In the genomic region with DNA sequence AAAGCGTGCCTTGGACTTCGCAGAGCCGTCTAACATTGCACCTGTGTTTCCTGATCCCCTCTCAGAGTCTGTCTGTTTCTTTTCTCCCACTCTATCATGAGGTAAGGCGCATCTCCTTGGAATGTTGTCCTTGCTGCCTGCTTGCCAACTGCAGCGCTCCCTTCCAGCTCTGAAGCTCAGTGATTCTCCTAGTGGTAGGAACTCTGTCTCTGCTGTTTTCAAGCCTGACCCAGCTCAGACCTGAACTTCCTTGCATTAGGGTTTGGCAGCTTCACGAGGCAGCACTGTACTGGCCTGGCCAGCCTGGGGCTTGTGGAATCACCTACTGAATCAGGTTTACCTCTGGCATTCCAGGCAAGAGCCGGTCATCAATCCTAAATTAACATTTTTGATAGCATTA, we compare ENCODE assay signal across 10 cellular contexts.
DNase-seq lines count a peak whose midpoint lies in the region; ATAC-seq, FAIRE-seq and TF ChIP-seq lines count a peak whose summit lies in the region.
"Had no signal": no experiment of that assay in that cellular context is flagged by ENCODE, and none has a peak within 500 bp of the region (broad histone marks: within the 10 kb centered on the region; RNA-seq: fewer than 3 reads in every experiment).

No MANE protein-coding gene starts in this region.

- H3K27me3 ChIP-seq in MG63 (no peaks in the 10 kb centered on the region), esophagus squamous epithelium (no peaks in the 10 kb centered on the region)

- no peak for TF ChIP-seq POLR2A in esophagus squamous epithelium (IDR thresholded peaks at IDR 0.05)

- H3K36me3 ChIP-seq in MG63 (peaks cover 24% of the 10 kb centered on the region), esophagus squamous epithelium (no peaks in the 10 kb centered on the region)

- WGBS in esophagus squamous epithelium, 2 donors = 63% methylated on average over 7 of the region's 7 CpGs

- no peak overlapping the region for H3K27ac Mint-ChIP-seq in Calu3 (ENCODE audit: unreplicated experiment)
- H3K27ac Mint-ChIP-seq in activated naive CD4-positive, alpha-beta T cell treated with anti-CD3 and anti-CD28 coated beads, Interleukin-2, amount 10 ng/mL, durations not matched to agents 7 days and 5 days = no peak overlapping the region
- no peak overlapping the region for H3K27ac Mint-ChIP-seq in T-cell
- H3K27ac Mint-ChIP-seq: naive B cell had no signal

- no peak overlapping the region for H3K4me3 ChIP-seq in MG63
- no peak overlapping the region for H3K4me3 ChIP-seq in esophagus squamous epithelium

- DNase-seq in Calu3 (peak; percentile 41), MG63 (peak; percentile 40), esophagus squamous epithelium (lab: John Stamatoyannopoulos, UW) (no peak), omental fat pad (ENCODE audit: low spot score) (no peak), GM19239 (ENCODE audit: insufficient read length, low spot score) (no peak), T-cell (no peak)
- no peak for DNase-seq in activated naive CD4-positive, alpha-beta T cell treated with anti-CD3 and anti-CD28 coated beads, Interleukin-2, amount 10 ng/mL, durations not matched to agents 7 days and 5 days
- DNase-seq in activated CD4-positive, alpha-beta T cell treated with anti-CD3 and anti-CD28 coated beads, Interleukin-2, amount 50 U/mL, for 4 hours = no peak
- DNase-seq: GDM1, naive B cell had no signal

- no peaks in the 10 kb centered on the region for H3K9me3 Mint-ChIP-seq in Calu3 (ENCODE audit: low read depth, unreplicated experiment)
- H3K9me3 Mint-ChIP-seq in activated naive CD4-positive, alpha-beta T cell treated with anti-CD3 and anti-CD28 coated beads, Interleukin-2, amount 10 ng/mL, durations not matched to agents 7 days and 5 days = no peaks in the 10 kb centered on the region
- H3K9me3 Mint-ChIP-seq in T-cell = no peaks in the 10 kb centered on the region

- no TSS peak for BruUV-seq in Calu3 (replicated peaks; lab: Mats Ljungman, UMichigan)

- TF ChIP-seq CTCF in Calu3 (IDR thresholded peaks at IDR 0.05; ENCODE audit: unreplicated experiment) = peak; percentile 38
- peak in 4 of 6 experiments; percentile 35 to 47 (median 37) for TF ChIP-seq CTCF in esophagus squamous epithelium (IDR thresholded peaks at IDR 0.05)
- TF ChIP-seq CTCF in omental fat pad (IDR thresholded peaks at IDR 0.05) = no peak

- H3K4me1 Mint-ChIP-seq in Calu3 (ENCODE audit: low read depth, unreplicated experiment) = peaks cover 14% of the 10 kb centered on the region
- no peaks in the 10 kb centered on the region for H3K4me1 Mint-ChIP-seq in activated naive CD4-positive, alpha-beta T cell treated with anti-CD3 and anti-CD28 coated beads, Interleukin-2, amount 10 ng/mL, durations not matched to agents 7 days and 5 days
- no peaks in the 10 kb centered on the region for H3K4me1 Mint-ChIP-seq in T-cell
- H3K4me1 Mint-ChIP-seq: naive B cell had no signal

- intact Hi-C loops in Calu3 (cut with micrococcal nuclease; ENCODE audit: unreplicated experiment) (no loop called here), esophagus squamous epithelium (cut with DNase I) (no loop called here)

- CTCF ChIA-PET in Calu3 (lab: Charles Lee) = interaction anchor here (0.6 to 1.2 kb wide), 5 partner anchors 15 to 164 kb away, joined by 3 to 7 read pairs (median 3); no protein-coding TSS in a partner anchor
- CTCF ChIA-PET in activated naive CD4-positive, alpha-beta T cell treated with anti-CD3 and anti-CD28 coated beads, Interleukin-2, amount 10 ng/mL, durations not matched to agents 7 days and 5 days (lab: Charles Lee) = no interaction called here
- CTCF ChIA-PET in T-cell (lab: Charles Lee) = no interaction called here

- ATAC-seq in omental fat pad (ENCODE audit: low FRiP score) (peak; percentile 77), T-cell (replicated peaks in 1 of 4) (no peak)

- H3K36me3 Mint-ChIP-seq in Calu3 (ENCODE audit: insufficient read depth, unreplicated experiment) (no peaks in the 10 kb centered on the region), T-cell (no peaks in the 10 kb centered on the region)
- no peaks in the 10 kb centered on the region for H3K36me3 Mint-ChIP-seq in activated naive CD4-positive, alpha-beta T cell treated with anti-CD3 and anti-CD28 coated beads, Interleukin-2, amount 10 ng/mL, durations not matched to agents 7 days and 5 days
- H3K36me3 Mint-ChIP-seq: naive B cell had no signal

- H3K27ac ChIP-seq in esophagus squamous epithelium = no peak overlapping the region

- H3K9me3 ChIP-seq in MG63 (no peaks in the 10 kb centered on the region), esophagus squamous epithelium (peaks cover 0 to 4% (median 0%) of the 10 kb centered on the region in 3 donors)

- POLR2A ChIA-PET in T-cell (lab: Charles Lee) = no interaction called here

- no peak overlapping the region for H3K4me3 Mint-ChIP-seq in Calu3 (ENCODE audit: low read depth, unreplicated experiment)
- H3K4me3 Mint-ChIP-seq in activated naive CD4-positive, alpha-beta T cell treated with anti-CD3 and anti-CD28 coated beads, Interleukin-2, amount 10 ng/mL, durations not matched to agents 7 days and 5 days = no peak overlapping the region
- H3K4me3 Mint-ChIP-seq in T-cell = no peak overlapping the region
- H3K4me3 Mint-ChIP-seq: naive B cell had no signal

- FAIRE-seq in GM19239 (lab: Jason Lieb, UNC) = no peak

- peaks cover 0 to 13% (median 5%) of the 10 kb centered on the region in 3 donors for H3K4me1 ChIP-seq in esophagus squamous epithelium

- H3K27me3 Mint-ChIP-seq in Calu3 (ENCODE audit: unreplicated experiment) (no peaks in the 10 kb centered on the region), T-cell (peaks cover 5 to 14% of the 10 kb centered on the region in 2 donors)
- H3K27me3 Mint-ChIP-seq in activated naive CD4-positive, alpha-beta T cell treated with anti-CD3 and anti-CD28 coated beads, Interleukin-2, amount 10 ng/mL, durations not matched to agents 7 days and 5 days = peaks cover 6% of the 10 kb centered on the region

Comparison
In these comparisons a context has a peak if more than half of its experiments do, and no peak if none do; other contexts are left out.
1. DNase-seq: peak in Calu3 (single experiment) and MG63 (single experiment); none in esophagus squamous epithelium (single experiment), omental fat pad (single experiment), GM19239 (single experiment), activated naive CD4-positive, alpha-beta T cell treated with anti-CD3 and anti-CD28 coated beads, Interleukin-2, amount 10 ng/mL, durations not matched to agents 7 days and 5 days (single experiment), activated CD4-positive, alpha-beta T cell treated with anti-CD3 and anti-CD28 coated beads, Interleukin-2, amount 50 U/mL, for 4 hours (0 of 2) and T-cell (0 of 34).
2. CTCF ChIP-seq: peak in Calu3 (single experiment) and esophagus squamous epithelium (4 of 6); none in omental fat pad (0 of 3).